In genomic region chr10:101038486-101038885, GRCh38 we compare ENCODE assay signal across 14 cellular contexts. TPM values are rescaled to one million over a fixed set of nuclear protein-coding genes. Genes with fewer than 3 reads are reported as not detected.
DNase-seq lines count a peak whose midpoint lies in the region; TF ChIP-seq lines count a peak whose summit lies in the region.
"Had no signal": no experiment of that assay in that cellular context is flagged by ENCODE, and none has a peak within 500 bp of the region (broad histone marks: within the 10 kb centered on the region; RNA-seq: fewer than 3 reads in every experiment).

No MANE protein-coding gene starts in this region.

- no peak overlapping the region for H3K4me2 ChIP-seq in DOHH2 (ENCODE audit: low read length)

- H3K4me3 Mint-ChIP-seq in endothelial cell (ENCODE audit: unreplicated experiment), result no peak overlapping the region
- H3K4me3 Mint-ChIP-seq in progenitor cell of endocrine pancreas (ENCODE audit: low read depth), result no peak overlapping the region
- no peak overlapping the region for H3K4me3 Mint-ChIP-seq in activated T-cell treated with anti-CD3 and anti-CD28 coated beads, Interleukin-2, amount 50 U/mL, for 24 hours
- H3K4me3 Mint-ChIP-seq: CD14-positive monocyte had no signal

- H3K9me3 ChIP-seq in DOHH2 (ENCODE audit: control insufficient read depth, insufficient read depth, low read length), result no peaks in the 10 kb centered on the region

- peaks cover 24% of the 10 kb centered on the region; the same call in 1 of the 2 replicates for H3K27me3 ChIP-seq in DOHH2 (ENCODE audit: control insufficient read depth, low read length)

- H3K4me3 ChIP-seq in DOHH2 (ENCODE audit: low read length), result no peak overlapping the region
- H3K4me3 ChIP-seq: SK-N-MC had no signal

- peaks cover 11% of the 10 kb centered on the region for H3K27me3 Mint-ChIP-seq in endothelial cell (ENCODE audit: unreplicated experiment)
- H3K27me3 Mint-ChIP-seq in progenitor cell of endocrine pancreas, result peaks cover 64% of the 10 kb centered on the region
- no peaks in the 10 kb centered on the region for H3K27me3 Mint-ChIP-seq in activated T-cell treated with anti-CD3 and anti-CD28 coated beads, Interleukin-2, amount 50 U/mL, for 24 hours

- peaks cover 23% of the 10 kb centered on the region for H3K36me3 Mint-ChIP-seq in endothelial cell (ENCODE audit: low read depth, unreplicated experiment)
- no peaks in the 10 kb centered on the region for H3K36me3 Mint-ChIP-seq in progenitor cell of endocrine pancreas (ENCODE audit: insufficient read depth)
- H3K36me3 Mint-ChIP-seq in activated T-cell treated with anti-CD3 and anti-CD28 coated beads, Interleukin-2, amount 50 U/mL, for 24 hours (ENCODE audit: low read depth), result peaks cover 37% of the 10 kb centered on the region

- H3K27ac Mint-ChIP-seq in endothelial cell (ENCODE audit: unreplicated experiment), result no peak overlapping the region
- H3K27ac Mint-ChIP-seq in progenitor cell of endocrine pancreas, result no peak overlapping the region
- no peak overlapping the region for H3K27ac Mint-ChIP-seq in activated T-cell treated with anti-CD3 and anti-CD28 coated beads, Interleukin-2, amount 50 U/mL, for 24 hours

- H3K36me3 ChIP-seq in DOHH2 (ENCODE audit: control insufficient read depth, low read length), result no peaks in the 10 kb centered on the region

- H4K20me1 ChIP-seq in DOHH2 (ENCODE audit: control insufficient read depth, insufficient read depth, low read depth, low read length), result no peaks in the 10 kb centered on the region

- DNase-seq in SK-N-DZ (ENCODE audit: low spot score) (peak; percentile 5), endothelial cell (ENCODE audit: low spot score) (peak; percentile 40), progenitor cell of endocrine pancreas (ENCODE audit: low spot score, unreplicated experiment) (no peak), COLO829 (ENCODE audit: low spot score) (no peak), germinal center (ENCODE audit: low spot score) (no peak), amygdala (lab: John Stamatoyannopoulos, UW) (no peak)
- no peak for DNase-seq in activated T-cell treated with anti-CD3 and anti-CD28 coated beads, Interleukin-2, amount 50 U/mL, for 24 hours
- DNase-seq: DMS53, NCI-H1436 treated with DMSO at 0.1 percent for 48 hours, NCI-H2081 treated with DMSO at 0.1 percent for 48 hours, NCI-H510A had no signal

- no peaks in the 10 kb centered on the region for H3K9me2 ChIP-seq in DOHH2 (replicated peaks; ENCODE audit: control insufficient read depth, low read length)

- peaks cover 12% of the 10 kb centered on the region for H3K4me1 ChIP-seq in DOHH2 (ENCODE audit: control insufficient read depth, low read length)

- H3K4me1 Mint-ChIP-seq in endothelial cell (ENCODE audit: unreplicated experiment), result peaks cover 20% of the 10 kb centered on the region
- peaks cover 15% of the 10 kb centered on the region for H3K4me1 Mint-ChIP-seq in progenitor cell of endocrine pancreas (ENCODE audit: low read depth)
- peaks cover 25% of the 10 kb centered on the region for H3K4me1 Mint-ChIP-seq in activated T-cell treated with anti-CD3 and anti-CD28 coated beads, Interleukin-2, amount 50 U/mL, for 24 hours (ENCODE audit: low read depth)

- no peak overlapping the region for H3K27ac ChIP-seq in DOHH2 (ENCODE audit: low read depth, low read length)
- H3K27ac ChIP-seq: SK-N-MC had no signal

- H3K9me3 Mint-ChIP-seq in endothelial cell (ENCODE audit: unreplicated experiment) (no peaks in the 10 kb centered on the region), progenitor cell of endocrine pancreas (ENCODE audit: low read depth) (no peaks in the 10 kb centered on the region)
- no peaks in the 10 kb centered on the region for H3K9me3 Mint-ChIP-seq in activated T-cell treated with anti-CD3 and anti-CD28 coated beads, Interleukin-2, amount 50 U/mL, for 24 hours
- H3K9me3 Mint-ChIP-seq: CD14-positive monocyte had no signal

- no peaks in the 10 kb centered on the region for H3K79me2 ChIP-seq in DOHH2 (ENCODE audit: control insufficient read depth, low read length)

- TF ChIP-seq CTCF in DOHH2 (IDR thresholded peaks at IDR 0.05; ENCODE audit: low read depth, low read length, poor library complexity, severe bottlenecking) (peak; percentile 49), endothelial cell (IDR thresholded peaks at IDR 0.05; ENCODE audit: unreplicated experiment) (peak; percentile 37), progenitor cell of endocrine pancreas (IDR thresholded peaks at IDR 0.05; ENCODE audit: unreplicated experiment) (peak; percentile 18)

- H3F3A ChIP-seq in DOHH2 (ENCODE audit: control insufficient read depth, insufficient read depth), result no peaks in the 10 kb centered on the region

RNA-seq across cellular contexts. Expression of gene SFXN3, which starts 7.5 kb away (rescaled TPM):
- 27.7 and 40.4 TPM in 2 replicates for polyA plus RNA-seq in SK-N-DZ (2014; cell fraction: cytosol; rRNA removed)
- 45.4 and 66.2 TPM in 2 replicates for polyA plus RNA-seq in SK-N-DZ (2014; cell fraction: nucleus; rRNA removed)
- 27.1 TPM for total RNA-seq in endothelial cell (ENCODE audit: unreplicated experiment)
- total RNA-seq in progenitor cell of endocrine pancreas, result 4.4 and 6.1 TPM in 2 replicates

RNA-seq across cellular contexts. Expression of gene PDZD7, which starts 7.6 kb away (rescaled TPM):
- 9.9 and 10.1 TPM in 2 replicates for polyA plus RNA-seq in SK-N-DZ (2014; cell fraction: cytosol; rRNA removed)
- polyA plus RNA-seq in SK-N-DZ (2014; cell fraction: nucleus; rRNA removed), result 28.3 and 32.8 TPM in 2 replicates
- total RNA-seq in endothelial cell (ENCODE audit: unreplicated experiment) (0.54 TPM), progenitor cell of endocrine pancreas (0.29 and 0.84 TPM in 2 replicates)
- polyA plus RNA-seq: CD14-positive monocyte had no signal

RNA-seq across cellular contexts. Expression of gene KAZALD1, which starts 23.3 kb away (rescaled TPM):
- 10.9 and 11.8 TPM in 2 replicates for polyA plus RNA-seq in SK-N-DZ (2014; cell fraction: cytosol; rRNA removed)
- 10.5 and 16.3 TPM in 2 replicates for polyA plus RNA-seq in SK-N-DZ (2014; cell fraction: nucleus; rRNA removed)
- total RNA-seq in endothelial cell (ENCODE audit: unreplicated experiment) (10.6 TPM), progenitor cell of endocrine pancreas (1.3 and 2.0 TPM in 2 replicates)

RNA-seq across cellular contexts. Expression of gene LZTS2, which starts 38.9 kb away (rescaled TPM):
- polyA plus RNA-seq in SK-N-DZ (2014; cell fraction: cytosol; rRNA removed), result 84.2 and 97.5 TPM in 2 replicates
- 135 and 146 TPM in 2 replicates for polyA plus RNA-seq in SK-N-DZ (2014; cell fraction: nucleus; rRNA removed)
- total RNA-seq in endothelial cell (ENCODE audit: unreplicated experiment), result 52.2 TPM
- 81.1 and 83.2 TPM in 2 replicates for total RNA-seq in progenitor cell of endocrine pancreas

RNA-seq across cellular contexts. Expression of gene TWNK, which starts 51.1 kb away (rescaled TPM):
- polyA plus RNA-seq in SK-N-DZ (2014; cell fraction: cytosol; rRNA removed), result 15.5 and 19.5 TPM in 2 replicates
- 10.5 and 23.3 TPM in 2 replicates for polyA plus RNA-seq in SK-N-DZ (2014; cell fraction: nucleus; rRNA removed)
- total RNA-seq in endothelial cell (ENCODE audit: unreplicated experiment) (10.5 TPM), progenitor cell of endocrine pancreas (12.8 and 13.3 TPM in 2 replicates)

Comparison
In these comparisons a context has a peak if more than half of its experiments do, and no peak if none do; other contexts are left out.
1. DNase-seq: peak in SK-N-DZ (single experiment) and endothelial cell (single experiment); none in progenitor cell of endocrine pancreas (single experiment), COLO829 (single experiment), activated T-cell treated with anti-CD3 and anti-CD28 coated beads, Interleukin-2, amount 50 U/mL, for 24 hours (single experiment), germinal center (single experiment) and amygdala (0 of 56).
2. Peak in every context shown above with its lines, with median percentiles within 50 percentile points of each other: CTCF ChIP-seq.